7 cellular contexts compared by ENCODE assay signal in the genomic region with DNA sequence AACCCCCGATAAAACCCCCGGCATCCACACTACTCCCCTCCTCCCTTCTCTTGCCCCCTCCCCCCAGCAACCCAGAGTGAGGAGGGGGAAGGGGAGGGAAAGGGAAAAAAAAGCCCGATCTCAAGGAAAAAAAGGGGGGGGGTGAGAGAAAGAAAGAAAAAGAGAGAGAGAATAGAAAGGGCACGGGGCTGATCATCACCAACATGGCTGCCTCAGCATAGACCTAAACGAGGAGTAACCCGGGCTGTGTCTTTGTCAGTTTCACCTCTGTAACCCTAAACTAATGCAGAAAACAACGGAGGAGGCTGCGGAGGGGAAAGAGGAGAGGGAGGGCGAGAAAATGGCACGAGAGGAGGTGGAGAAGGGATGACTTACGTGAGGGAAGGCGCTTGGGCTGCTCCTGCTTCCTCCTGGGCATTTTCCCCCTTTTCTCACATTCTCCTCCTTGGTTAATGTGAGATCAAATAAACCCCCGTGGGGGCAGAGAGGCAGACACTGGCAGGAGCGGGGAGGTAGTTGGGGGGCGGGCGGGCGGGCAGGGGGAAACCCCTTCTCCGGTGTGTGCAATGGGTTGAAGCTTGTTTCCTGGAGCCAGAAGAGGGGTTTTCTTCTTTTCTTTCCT. TPM values are rescaled to one million over a fixed set of nuclear protein-coding genes. Genes with fewer than 3 reads are reported as not detected.
DNase-seq lines count a peak whose midpoint lies in the region; ATAC-seq and TF ChIP-seq lines count a peak whose summit lies in the region.

No MANE protein-coding gene starts in this region.

- peak; percentile 27 for DNase-seq in IMR-90
- DNase-seq in activated CD4-positive, CD25-positive, alpha-beta regulatory T cell (lab: John Stamatoyannopoulos, UW): peak in 3 of 4 experiments; percentile 2 to 15 (median 4)
- DNase-seq in chondrocyte (ENCODE audit: low spot score): no peak
- DNase-seq in right lobe of liver: no peak
- DNase-seq in stimulated activated CD8-positive, alpha-beta memory T cell treated with anti-CD3 and anti-CD28 coated beads, Interleukin-12 subunit alpha, Interleukin-12 subunit beta, amount 100 ng/mL, for 1 hour (ENCODE audit: low read depth): peak; percentile 20

- H2AFZ ChIP-seq in IMR-90 (replicated peaks; ENCODE audit: low read length, poor library complexity): peak overlapping the region; percentile 94

- no peak for TF ChIP-seq RAD21 in IMR-90 (IDR thresholded peaks at IDR 0.05; ENCODE audit: low read length)

- peak overlapping the region; percentile 93 for H3K18ac ChIP-seq in IMR-90 (ENCODE audit: low read depth, low read length)

- H3K27ac Mint-ChIP-seq in chondrocyte (ENCODE audit: unreplicated experiment): peak overlapping the region; percentile 97

- peak overlapping the region; percentile 94 for H3K4ac ChIP-seq in IMR-90 (ENCODE audit: low read depth, low read length)

- H3K4me1 ChIP-seq in IMR-90 (ENCODE audit: control insufficient read depth, insufficient read depth, low read length) (peaks cover 5% of the 10 kb centered on the region), right lobe of liver (no peaks in the 10 kb centered on the region)

- H3K9me3 Mint-ChIP-seq in chondrocyte (ENCODE audit: low read depth): no peaks in the 10 kb centered on the region

- intact Hi-C loops in IMR-90 (cut with micrococcal nuclease) (loop anchor here (2.0 to 10.0 kb wide), 6 partner anchors 129 to 703 kb away; partner anchors contain the start of genes C4orf51, LSM6 and MMAA), right lobe of liver (cut with DNase I) (no loop called here)

- H2BK15ac ChIP-seq in IMR-90 (ENCODE audit: low read depth, low read length): peak overlapping the region; percentile 88; the same call in 2 of the 3 replicates

- peak overlapping the region; percentile 98 for H3K4me3 Mint-ChIP-seq in chondrocyte (ENCODE audit: unreplicated experiment)

- H2AK5ac ChIP-seq in IMR-90 (ENCODE audit: low read depth, low read length): peak overlapping the region; percentile 74; the same call in 1 of the 2 replicates

- H2AK9ac ChIP-seq in IMR-90 (replicated peaks; ENCODE audit: low read depth, low read length, poor library complexity): peak overlapping the region; percentile 98

- TF ChIP-seq POLR2A in IMR-90 (IDR thresholded peaks at IDR 0.05; ENCODE audit: low read depth, low read length) (no peak), right lobe of liver (IDR thresholded peaks at IDR 0.05) (no peak)

- no peaks in the 10 kb centered on the region for H3K27me3 Mint-ChIP-seq in chondrocyte (ENCODE audit: low read depth)

- H3K56ac ChIP-seq in IMR-90 (ENCODE audit: extremely low read depth, insufficient read depth, low read length): peak overlapping the region; percentile 93

- WGBS in IMR-90 (ENCODE audit: extremely low coverage in 2 of 2, insufficient read length in 1 of 2), 2 experiments: no CpG with 5 or more reads among the region's 18 CpGs
- 2% methylated on average over 18 of the region's 18 CpGs for WGBS in right lobe of liver (ENCODE audit: insufficient coverage, low coverage, low lambda C conversion rate, missing lambda C conversion rate)

- H3K4me3 ChIP-seq in IMR-90 (ENCODE audit: insufficient read depth, low read depth, low read length) (peak overlapping the region; percentile 82), right lobe of liver (peak overlapping the region; percentile 34 to 63 (median 56))

- no peaks in the 10 kb centered on the region for H3K27me3 ChIP-seq in IMR-90 (ENCODE audit: control insufficient read depth, insufficient read depth, low read length)
- peaks cover 0 to 3% of the 10 kb centered on the region in 2 donors for H3K27me3 ChIP-seq in right lobe of liver

- H4K8ac ChIP-seq in IMR-90 (ENCODE audit: low read depth in 2 of 2, low read length in 2 of 2): peak overlapping the region; percentile 87 to 99

- no peaks in the 10 kb centered on the region for H3K36me3 Mint-ChIP-seq in chondrocyte (ENCODE audit: low read depth)

- H3K79me1 ChIP-seq in IMR-90 (ENCODE audit: low read depth in 1 of 2, low read length in 2 of 2): peaks cover 17 to 34% of the 10 kb centered on the region in 2 experiments

- peak overlapping the region; percentile 78 for H3K4me2 ChIP-seq in IMR-90 (ENCODE audit: low read depth, low read length)

- ATAC-seq in GM18502 (IDR thresholded peaks at IDR 0.05; ENCODE audit: poor library complexity, unreplicated experiment) (peak; percentile 17), IMR-90 (ENCODE audit: low read depth) (no peak; the same call in 1 of the 2 replicates), right lobe of liver (peak; percentile 27 to 51 (median 32)), GM19324 (IDR thresholded peaks at IDR 0.05; ENCODE audit: low FRiP score, unreplicated experiment) (no peak)

- H3K14ac ChIP-seq in IMR-90 (replicated peaks; ENCODE audit: low read depth, low read length): peak overlapping the region; percentile 97

- H4K5ac ChIP-seq in IMR-90 (ENCODE audit: low read depth, low read length): peak overlapping the region; percentile 95

- TF ChIP-seq CTCF in IMR-90 (conservative IDR thresholded peaks at IDR 0.05; ENCODE audit: low read depth, low read length): no peak
- no peak for TF ChIP-seq CTCF in chondrocyte (IDR thresholded peaks at IDR 0.05)
- no peak for TF ChIP-seq CTCF in right lobe of liver (IDR thresholded peaks at IDR 0.05)

- peak overlapping the region; percentile 100 for H3K9ac ChIP-seq in IMR-90 (ENCODE audit: low read depth, low read length)

- BruUV-seq in IMR-90 (replicated peaks; lab: Mats Ljungman, UMichigan): no TSS peak

- H4K20me1 ChIP-seq in IMR-90 (ENCODE audit: insufficient read depth, low read length): no peaks in the 10 kb centered on the region

- CTCF ChIA-PET in IMR-90 (lab: Yijun Ruan, JAX): interaction anchor here (0.6 to 0.7 kb wide), 2 partner anchors 612 to 1902 kb away, joined by 3 to 6 read pairs; no protein-coding TSS in a partner anchor

- peak overlapping the region; percentile 93 for H2BK120ac ChIP-seq in IMR-90 (ENCODE audit: low read depth, low read length)

- peak overlapping the region; percentile 99 for H4K91ac ChIP-seq in IMR-90 (ENCODE audit: insufficient read depth, low read depth, low read length)

- POLR2A ChIA-PET in IMR-90 (lab: Charles Lee; ENCODE audit: unreplicated experiment): no interaction called here

- in situ Hi-C loops in IMR-90 (cut with MboI; ENCODE audit: low sequenced_read_pairs): no loop called here

- peaks cover 49% of the 10 kb centered on the region for H3K4me1 Mint-ChIP-seq in chondrocyte (ENCODE audit: low read depth)

- H3K36me3 ChIP-seq in IMR-90 (ENCODE audit: control insufficient read depth, insufficient read depth, low read length) (no peaks in the 10 kb centered on the region), right lobe of liver (no peaks in the 10 kb centered on the region)

- peak overlapping the region; percentile 99 for H3K23ac ChIP-seq in IMR-90 (ENCODE audit: low read depth, low read length)

- H3K27ac ChIP-seq in IMR-90 (ENCODE audit: insufficient read depth, low read length): peak overlapping the region; percentile 97
- H3K27ac ChIP-seq in right lobe of liver: peak overlapping the region in 1 of 3 donors; percentile 47

- peak overlapping the region; percentile 98 for H2BK5ac ChIP-seq in IMR-90 (ENCODE audit: low read depth, low read length, poor library complexity, severe bottlenecking)

- dilution Hi-C loops in IMR-90 (cut with HindIII; ENCODE audit: low sequenced_read_pairs, unreplicated experiment): no loop called here

- H3K9me1 ChIP-seq in IMR-90 (ENCODE audit: insufficient read depth, low read length): no peaks in the 10 kb centered on the region; the same call in 1 of the 2 replicates

- H2BK20ac ChIP-seq in IMR-90 (ENCODE audit: low read depth, low read length): peak overlapping the region; percentile 66

- no peaks in the 10 kb centered on the region for H3K9me3 ChIP-seq in IMR-90 (ENCODE audit: control insufficient read depth, insufficient read depth, low read length)
- H3K9me3 ChIP-seq in right lobe of liver: no peaks in the 10 kb centered on the region

TF ChIP-seq in IMR-90, 13 proteins besides CTCF, POLR2A, EP300 and RAD21:
- TF ChIP-seq BHLHE40 (IDR thresholded peaks at IDR 0.05; ENCODE audit: low read depth, low read length) (peak; percentile 27; the same call in 1 of the 2 replicates), CHD1 (IDR thresholded peaks at IDR 0.05; ENCODE audit: low read depth, low read length) (no peak), NFE2L2 (IDR thresholded peaks at IDR 0.05; ENCODE audit: low read depth, low read length) (no peak), MAZ (IDR thresholded peaks at IDR 0.05; ENCODE audit: borderline replicate concordance, low read depth, low read length) (peak; percentile 10; the same call in 1 of the 2 replicates), MXI1 (IDR thresholded peaks at IDR 0.05; ENCODE audit: borderline replicate concordance, low read depth, low read length) (0 out of 2 replicates have a peak, but pooled peaks have one; percentile 27), ELK1 (IDR thresholded peaks at IDR 0.05; ENCODE audit: borderline replicate concordance, low read depth, low read length) (no peak)

RNA-seq across cellular contexts. Expression of gene ZNF827, which starts 0.5 kb away (rescaled TPM):
- total RNA-seq in IMR-90 (2012; rRNA removed): 6.6 and 6.7 TPM in 2 replicates
- 31.7 and 37.5 TPM in 2 replicates for polyA plus RNA-seq in IMR-90 (2012; rRNA removed)
- polyA plus RNA-seq in IMR-90 (2012; cell fraction: cytosol; rRNA removed): 13.3 and 21.6 TPM in 2 replicates
- polyA plus RNA-seq in IMR-90 (2012; cell fraction: nucleus; rRNA removed; ENCODE audit: low replicate concordance): 73.5 and 158 TPM in 2 replicates
- total RNA-seq in chondrocyte: 23.8 to 40.9 TPM (median 27.6 TPM) in 3 replicates
- total RNA-seq in right lobe of liver: 1 to 10 TPM in 1 of 6 experiments, under 1 TPM in 5; 0.28 to 1.6 (median 0.68) TPM

Comparison
In these comparisons a context has a peak if more than half of its experiments do, and no peak if none do; other contexts are left out.
1. ATAC-seq: peak in GM18502 (single experiment) and right lobe of liver (4 of 4); none in IMR-90 (single experiment) and GM19324 (single experiment).
2. DNase-seq: peak in IMR-90 (single experiment), activated CD4-positive, CD25-positive, alpha-beta regulatory T cell (3 of 4) and stimulated activated CD8-positive, alpha-beta memory T cell treated with anti-CD3 and anti-CD28 coated beads, Interleukin-12 subunit alpha, Interleukin-12 subunit beta, amount 100 ng/mL, for 1 hour (single experiment); none in chondrocyte (single experiment) and right lobe of liver (0 of 3).